In genomic region chr12:9073077-9073476, GRCh38 we compare ENCODE assay signal across 18 cellular contexts.
"Had no signal": no experiment of that assay in that cellular context is flagged by ENCODE, and none has a peak within 500 bp of the region (broad histone marks: within the 10 kb centered on the region; RNA-seq: fewer than 3 reads in every experiment).

No MANE protein-coding gene starts in this region.

- DNase-seq: cortex of kidney; dorsolateral prefrontal cortex; effector CD8-positive, alpha-beta T cell; foreskin melanocyte; head of caudate nucleus; islet precursor cell; left lung; mesendoderm; naive thymus-derived CD4-positive, alpha-beta T cell; nephron progenitor cell; psoas muscle; retina; stimulated activated CD4-positive, alpha-beta T cell treated with anti-CD3 and anti-CD28 coated beads, Interleukin-4, amount 100 ng/mL, for 24 hours; stomach; trophoblast cell had no signal

- H3K27ac ChIP-seq: dorsolateral prefrontal cortex, left lung, psoas muscle, stomach had no signal

- H3K36me3 Mint-ChIP-seq: stimulated activated memory B cell treated with anti-CD40 and anti-IgM and Interleukin-4, amounts not matched to agents 10 μg/mL and 1 μg/mL and 100 μg/mL, for 72 hours had no signal

- ATAC-seq: left lung; naive thymus-derived CD4-positive, alpha-beta T cell; psoas muscle; stimulated activated memory B cell treated with anti-CD40 and anti-IgM and Interleukin-4, amounts not matched to agents 10 μg/mL and 1 μg/mL and 100 μg/mL, for 72 hours had no signal

- H3K4me2 ChIP-seq: smooth muscle cell had no signal

- H3K4me1 ChIP-seq: left lung, psoas muscle, stomach had no signal

- H3K9me3 Mint-ChIP-seq: central memory CD8-positive, alpha-beta T cell; stimulated activated memory B cell treated with anti-CD40 and anti-IgM and Interleukin-4, amounts not matched to agents 10 μg/mL and 1 μg/mL and 100 μg/mL, for 72 hours had no signal

- H3K4me3 ChIP-seq: dorsolateral prefrontal cortex, left lung, psoas muscle, smooth muscle cell, stomach had no signal

- H3K9me3 ChIP-seq: left lung, psoas muscle, stomach had no signal

- H3K27me3 Mint-ChIP-seq: central memory CD8-positive, alpha-beta T cell had no signal

- H3K27me3 ChIP-seq: dorsolateral prefrontal cortex, left lung, stomach had no signal

- H3K4me3 Mint-ChIP-seq: central memory CD8-positive, alpha-beta T cell; naive thymus-derived CD4-positive, alpha-beta T cell; nephron progenitor cell; stimulated activated memory B cell treated with anti-CD40 and anti-IgM and Interleukin-4, amounts not matched to agents 10 μg/mL and 1 μg/mL and 100 μg/mL, for 72 hours had no signal

- H3K4me1 Mint-ChIP-seq: naive thymus-derived CD4-positive, alpha-beta T cell; nephron progenitor cell; stimulated activated memory B cell treated with anti-CD40 and anti-IgM and Interleukin-4, amounts not matched to agents 10 μg/mL and 1 μg/mL and 100 μg/mL, for 72 hours had no signal
